In the genomic region with DNA sequence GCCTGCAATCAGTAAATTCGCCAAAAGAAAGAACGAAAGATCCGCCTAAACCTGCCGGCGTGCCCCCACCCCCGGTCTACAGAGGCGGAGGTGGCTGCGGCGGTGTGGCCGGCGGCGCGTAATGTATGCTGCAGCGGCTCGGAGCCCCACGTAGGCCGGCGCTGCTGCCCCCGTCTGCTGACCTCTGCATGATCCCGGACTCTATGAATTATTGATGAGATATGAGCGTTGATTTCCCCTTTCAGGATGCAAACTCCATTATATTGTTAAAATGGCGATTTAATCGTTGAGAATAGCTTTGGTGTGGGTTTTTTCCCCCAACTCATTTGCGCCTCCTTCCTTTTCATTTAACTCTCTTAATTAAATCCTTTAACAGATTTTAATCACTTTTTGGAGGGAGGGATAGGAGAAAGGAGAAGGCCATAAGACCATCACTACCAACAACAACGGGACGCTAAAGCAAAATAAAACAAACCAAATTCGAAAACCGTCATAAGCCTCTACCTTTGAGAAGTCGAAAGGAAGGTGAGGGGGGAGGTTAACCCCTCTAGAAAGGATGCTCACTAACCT, we compare ENCODE assay signal across 8 cellular contexts. TPM values are rescaled to one million over a fixed set of nuclear protein-coding genes. Genes with fewer than 3 reads are reported as not detected.
A peak's percentile ranks its signal among the peaks of the same experiment; 100 is the strongest.
DNase-seq lines count a peak whose midpoint lies in the region; ATAC-seq and TF ChIP-seq lines count a peak whose summit lies in the region.

No MANE protein-coding gene starts in this region.

- peaks cover 35% of the 10 kb centered on the region for H3K27me3 ChIP-seq in CD4-positive, alpha-beta memory T cell (ENCODE audit: insufficient read depth, low read length)
- H3K27me3 ChIP-seq in brain microvascular endothelial cell (replicated peaks) = peaks cover 96% of the 10 kb centered on the region

- peaks cover 49 to 70% of the 10 kb centered on the region in 2 donors for H3K27me3 Mint-ChIP-seq in CD4-positive, alpha-beta memory T cell
- H3K27me3 Mint-ChIP-seq in IgD-negative memory B cell = peaks cover 86% of the 10 kb centered on the region
- H3K27me3 Mint-ChIP-seq in nephron progenitor cell (ENCODE audit: low read depth, poor library complexity) = peaks cover 15% of the 10 kb centered on the region

- H3K9me3 Mint-ChIP-seq in CD4-positive, alpha-beta memory T cell = peaks cover 0 to 2% (median 0%) of the 10 kb centered on the region in 8 donors
- H3K9me3 Mint-ChIP-seq in IgD-negative memory B cell = no peaks in the 10 kb centered on the region
- H3K9me3 Mint-ChIP-seq in nephron progenitor cell = peaks cover 4% of the 10 kb centered on the region

- H3K4me1 Mint-ChIP-seq in CD4-positive, alpha-beta memory T cell = peaks cover 12 to 46% (median 30%) of the 10 kb centered on the region in 4 donors
- peaks cover 20 to 37% (median 20%) of the 10 kb centered on the region in 3 donors for H3K4me1 Mint-ChIP-seq in IgD-negative memory B cell
- peaks cover 29% of the 10 kb centered on the region for H3K4me1 Mint-ChIP-seq in nephron progenitor cell

- no peak for TF ChIP-seq CTCF in brain microvascular endothelial cell (IDR thresholded peaks at IDR 0.05; ENCODE audit: low read depth, low read length, missing control alignments)
- no peak for TF ChIP-seq CTCF in nephron progenitor cell (IDR thresholded peaks at IDR 0.05)

- no peak for ATAC-seq in GM18517 (IDR thresholded peaks at IDR 0.05; ENCODE audit: unreplicated experiment)

- H3K4me3 Mint-ChIP-seq in CD4-positive, alpha-beta memory T cell = peak overlapping the region; percentile 90 to 97 (median 94)
- H3K4me3 Mint-ChIP-seq in IgD-negative memory B cell = peak overlapping the region; percentile 70 to 93 (median 85)
- H3K4me3 Mint-ChIP-seq in nephron progenitor cell = peak overlapping the region; percentile 99

- H3K9me3 ChIP-seq in CD4-positive, alpha-beta memory T cell (ENCODE audit: control insufficient read depth in 1 of 2, low read length in 2 of 2) = no peaks in the 10 kb centered on the region

- CTCF ChIA-PET in CD4-positive, alpha-beta memory T cell (lab: Charles Lee; ENCODE audit: partially characterized antibody) = interaction anchor here (0.7 to 2.6 kb wide), 5 partner anchors 27 to 321 kb away, joined by 3 to 11 read pairs (median 4); no protein-coding TSS in a partner anchor

- H3K36me3 ChIP-seq in CD4-positive, alpha-beta memory T cell (ENCODE audit: insufficient read depth, low read length) = no peaks in the 10 kb centered on the region
- H3K36me3 ChIP-seq in brain microvascular endothelial cell (replicated peaks) = no peaks in the 10 kb centered on the region

- H3K27ac ChIP-seq in CD4-positive, alpha-beta memory T cell (ENCODE audit: low read depth, low read length) = no peak overlapping the region
- no peak overlapping the region for H3K27ac ChIP-seq in brain microvascular endothelial cell

- H3K36me3 Mint-ChIP-seq in CD4-positive, alpha-beta memory T cell = peaks cover 0 to 5% of the 10 kb centered on the region in 2 donors
- H3K36me3 Mint-ChIP-seq in IgD-negative memory B cell = no peaks in the 10 kb centered on the region
- peaks cover 98% of the 10 kb centered on the region for H3K36me3 Mint-ChIP-seq in nephron progenitor cell (ENCODE audit: low read depth)

- H3K4me1 ChIP-seq in CD4-positive, alpha-beta memory T cell (ENCODE audit: insufficient read depth, low read length) = peaks cover 31% of the 10 kb centered on the region

- peak overlapping the region; percentile 73 to 98 for H3K4me3 ChIP-seq in CD4-positive, alpha-beta memory T cell (ENCODE audit: low read length in 2 of 2)
- H3K4me3 ChIP-seq in brain microvascular endothelial cell (ENCODE audit: low read depth, low read length) = peak overlapping the region; percentile 61

- peak overlapping the region in 3 of 7 donors; percentile 11 to 82 (median 69) for H3K27ac Mint-ChIP-seq in CD4-positive, alpha-beta memory T cell
- peak overlapping the region in 2 of 3 donors; percentile 91 to 93 for H3K27ac Mint-ChIP-seq in IgD-negative memory B cell
- peak overlapping the region; percentile 100 for H3K27ac Mint-ChIP-seq in nephron progenitor cell

- DNase-seq in CD4-positive, alpha-beta memory T cell = no peak
- DNase-seq in brain microvascular endothelial cell = no peak
- no peak for DNase-seq in nephron progenitor cell
- no peak for DNase-seq in NCI-H446 (lab: John Stamatoyannopoulos, UW)
- no peak for DNase-seq in GOT3 (lab: John Stamatoyannopoulos, UW)
- no peak for DNase-seq in midbrain (lab: John Stamatoyannopoulos, UW)

- POLR2A ChIA-PET in CD4-positive, alpha-beta memory T cell (lab: Charles Lee; ENCODE audit: partially characterized antibody) = interaction anchor here (1.2 to 2.3 kb wide), 3 partner anchors 8 to 252 kb away, joined by 3 to 6 read pairs (median 4); a partner anchor contains a TSS

- in situ Hi-C loops in brain microvascular endothelial cell (cut with HindIII; ENCODE audit: low pct_ligation_motif_present, low sequenced_read_pairs) = no loop called here

- intact Hi-C loops in CD4-positive, alpha-beta memory T cell (cut with micrococcal nuclease) = no loop called here

RNA-seq across cellular contexts. Expression of a gene that starts 3.6 kb away (rescaled TPM):
- total RNA-seq in CD4-positive, alpha-beta memory T cell = 10 to 100 TPM; 11.2 to 14.5 TPM
- polyA plus RNA-seq in CD4-positive, alpha-beta memory T cell = under 1 TPM in 1 of 2 donors, not detected in 1; 0.10 TPM
- polyA plus RNA-seq in IgD-negative memory B cell = 0.34 TPM

RNA-seq across cellular contexts. Expression of a gene that starts 7.1 kb away (rescaled TPM):
- total RNA-seq in CD4-positive, alpha-beta memory T cell = not detected
- not detected for polyA plus RNA-seq in CD4-positive, alpha-beta memory T cell
- polyA plus RNA-seq in IgD-negative memory B cell = not detected

RNA-seq across cellular contexts. Expression of a gene that starts 8.3 kb away (rescaled TPM):
- 1 to 10 TPM; 3.1 to 4.5 TPM for total RNA-seq in CD4-positive, alpha-beta memory T cell
- under 1 TPM; 0.11 to 0.13 TPM for polyA plus RNA-seq in CD4-positive, alpha-beta memory T cell
- 0.14 TPM for polyA plus RNA-seq in IgD-negative memory B cell

RNA-seq across cellular contexts. Expression of a gene that starts 18.3 kb away (rescaled TPM):
- total RNA-seq in CD4-positive, alpha-beta memory T cell = under 1 TPM in 1 of 2 experiments, not detected in 1; 0.38 TPM
- polyA plus RNA-seq in CD4-positive, alpha-beta memory T cell = not detected
- polyA plus RNA-seq in IgD-negative memory B cell = not detected

RNA-seq across cellular contexts. Expression of a gene that starts 24.4 kb away (rescaled TPM):
- total RNA-seq in CD4-positive, alpha-beta memory T cell = under 1 TPM in 1 of 2 experiments, not detected in 1; 0.25 TPM
- polyA plus RNA-seq in CD4-positive, alpha-beta memory T cell = 1 to 10 TPM in 1 of 2 donors, under 1 TPM in 1; 0.23 to 1.3 TPM
- not detected for polyA plus RNA-seq in IgD-negative memory B cell
